ENCODE assay signal across 9 cellular contexts in genomic region chr17:40093580-40094201, GRCh38. TPM values are rescaled to one million over a fixed set of nuclear protein-coding genes. Genes with fewer than 3 reads are reported as not detected.
A peak's percentile ranks its signal among the peaks of the same experiment; 100 is the strongest.
DNase-seq lines count a peak whose midpoint lies in the region; ATAC-seq and TF ChIP-seq lines count a peak whose summit lies in the region.
"Had no signal": no experiment of that assay in that cellular context is flagged by ENCODE, and none has a peak within 500 bp of the region (broad histone marks: within the 10 kb centered on the region; RNA-seq: fewer than 3 reads in every experiment).

No MANE protein-coding gene starts in this region.

- peak overlapping the region in 8 of 9 donors; percentile 27 to 95 (median 76) for H3K27ac Mint-ChIP-seq in naive thymus-derived CD4-positive, alpha-beta T cell

- H3K4me1 ChIP-seq in BLaER1 treated with 17β-estradiol and CSF1 and Interleukin-3, amounts not matched to agents 10 nM and 100 nM, result peaks cover 92 to 95% (median 94%) of the 10 kb centered on the region in 10 experiments
- peaks cover 54% of the 10 kb centered on the region for H3K4me1 ChIP-seq in body of pancreas
- peaks cover 33 to 46% of the 10 kb centered on the region in 2 donors for H3K4me1 ChIP-seq in naive thymus-derived CD4-positive, alpha-beta T cell (ENCODE audit: control insufficient read depth in 2 of 2, insufficient read depth in 2 of 2, low read length in 2 of 2)

- no peak for TF ChIP-seq CTCF in body of pancreas (IDR thresholded peaks at IDR 0.05)

- peak overlapping the region in 7 of 10 experiments; percentile 0 to 48 (median 34); a peak in 9 of 20 replicates for H3K4me3 ChIP-seq in BLaER1 treated with 17β-estradiol and CSF1 and Interleukin-3, amounts not matched to agents 10 nM and 100 nM
- H3K4me3 ChIP-seq in body of pancreas, result no peak overlapping the region
- H3K4me3 ChIP-seq in naive thymus-derived CD4-positive, alpha-beta T cell (ENCODE audit: low read length), result no peak overlapping the region

- CTCF ChIA-PET in naive thymus-derived CD4-positive, alpha-beta T cell (lab: Charles Lee), result interaction anchor here (0.6 to 7.2 kb wide), 4 partner anchors 13 to 19 kb away, joined by 3 to 49 read pairs (median 8); no protein-coding TSS in a partner anchor

- intact Hi-C loops in body of pancreas (cut with DNase I), result no loop called here
- intact Hi-C loops in naive thymus-derived CD4-positive, alpha-beta T cell (cut with micrococcal nuclease), result no loop called here

- DNase-seq in body of pancreas (no peak), GDM1 (lab: John Stamatoyannopoulos, UW) (no peak), DMS53 (lab: John Stamatoyannopoulos, UW) (no peak)
- no peak for DNase-seq in naive thymus-derived CD4-positive, alpha-beta T cell
- DNase-seq: activated T-cell treated with anti-CD3 and anti-CD28 coated beads for 4 hours, COR-L47, trophoblast cell had no signal

- H4K20me1 ChIP-seq in BLaER1 treated with 17β-estradiol and CSF1 and Interleukin-3, amounts not matched to agents 10 nM and 100 nM, result peaks cover 0 to 7% (median 0%) of the 10 kb centered on the region in 11 experiments; a peak in 1 of 22 replicates

- H3K4me3 Mint-ChIP-seq in naive thymus-derived CD4-positive, alpha-beta T cell, result peak overlapping the region in 3 of 10 donors; percentile 61 to 99 (median 82)

- no peak for TF ChIP-seq POLR2A in body of pancreas (IDR thresholded peaks at IDR 0.05)

- peaks cover 36 to 69% (median 54%) of the 10 kb centered on the region in 7 donors for H3K4me1 Mint-ChIP-seq in naive thymus-derived CD4-positive, alpha-beta T cell

- H3K27me3 ChIP-seq in BLaER1 treated with 17β-estradiol and CSF1 and Interleukin-3, amounts not matched to agents 10 nM and 100 nM, result no peaks in the 10 kb centered on the region
- H3K27me3 ChIP-seq in body of pancreas, result no peaks in the 10 kb centered on the region
- no peaks in the 10 kb centered on the region for H3K27me3 ChIP-seq in naive thymus-derived CD4-positive, alpha-beta T cell (ENCODE audit: control insufficient read depth in 2 of 2, insufficient read depth in 2 of 2, low read length in 2 of 2)

- H3K9me3 ChIP-seq in BLaER1 treated with 17β-estradiol and CSF1 and Interleukin-3, amounts not matched to agents 10 nM and 100 nM (replicated peaks in 1 of 11), result no peaks in the 10 kb centered on the region
- H3K9me3 ChIP-seq in body of pancreas, result no peaks in the 10 kb centered on the region
- no peaks in the 10 kb centered on the region for H3K9me3 ChIP-seq in naive thymus-derived CD4-positive, alpha-beta T cell (ENCODE audit: control insufficient read depth in 2 of 3, low read length in 3 of 3)

- H3K27me3 Mint-ChIP-seq in naive thymus-derived CD4-positive, alpha-beta T cell, result no peaks in the 10 kb centered on the region

- POLR2A ChIA-PET in naive thymus-derived CD4-positive, alpha-beta T cell (lab: Charles Lee), result interaction anchor here (0.9 to 12.4 kb wide), 8 partner anchors 9 to 31 kb away, joined by 3 to 291 read pairs (median 7); partner anchors contain the start of gene THRA

- peak overlapping the region; percentile 48 to 88 (median 65); a peak in 20 of 22 replicates for H3K9ac ChIP-seq in BLaER1 treated with 17β-estradiol and CSF1 and Interleukin-3, amounts not matched to agents 10 nM and 100 nM

- ATAC-seq in body of pancreas (no peak), HG02763 (IDR thresholded peaks at IDR 0.05; ENCODE audit: unreplicated experiment) (no peak)
- no peak for ATAC-seq in naive thymus-derived CD4-positive, alpha-beta T cell

- peaks cover 0 to 6% (median 0%) of the 10 kb centered on the region in 11 donors for H3K9me3 Mint-ChIP-seq in naive thymus-derived CD4-positive, alpha-beta T cell

- peak overlapping the region; percentile 87 to 100 (median 96) for H3K4me2 ChIP-seq in BLaER1 treated with 17β-estradiol and CSF1 and Interleukin-3, amounts not matched to agents 10 nM and 100 nM

- H3K36me3 ChIP-seq in BLaER1 treated with 17β-estradiol and CSF1 and Interleukin-3, amounts not matched to agents 10 nM and 100 nM, result peaks cover 0 to 46% (median 27%) of the 10 kb centered on the region in 11 experiments; a peak in 15 of 22 replicates
- H3K36me3 ChIP-seq in body of pancreas (replicated peaks in 1 of 2; ENCODE audit: insufficient read depth in 1 of 2, low read depth in 2 of 2), result peaks cover 8 to 11% of the 10 kb centered on the region in 2 donors
- peaks cover 0 to 75% (median 19%) of the 10 kb centered on the region in 3 experiments for H3K36me3 ChIP-seq in naive thymus-derived CD4-positive, alpha-beta T cell (ENCODE audit: control insufficient read depth in 2 of 3, insufficient read depth in 3 of 3, low read length in 3 of 3)

- H3K27ac ChIP-seq in BLaER1 treated with 17β-estradiol and CSF1 and Interleukin-3, amounts not matched to agents 10 nM and 100 nM, result peak overlapping the region in 10 of 11 experiments; percentile 55 to 98 (median 92); a peak in 21 of 22 replicates
- H3K27ac ChIP-seq in body of pancreas, result peak overlapping the region in 3 of 4 donors; percentile 5 to 99 (median 41)
- H3K27ac ChIP-seq in naive thymus-derived CD4-positive, alpha-beta T cell (ENCODE audit: low read depth, low read length), result no peak overlapping the region

- WGBS in body of pancreas, 2 donors, result 67 to 72% methylated on average over 10 to 16 of the region's 16 CpGs

- H3K36me3 Mint-ChIP-seq in naive thymus-derived CD4-positive, alpha-beta T cell, result peaks cover 14 to 48% (median 30%) of the 10 kb centered on the region in 5 donors

RNA-seq across cellular contexts. Expression of gene NR1D1, which starts 6.7 kb away (rescaled TPM):
- total RNA-seq in body of pancreas, result 1 to 10 TPM; 2.3 to 5.9 TPM
- total RNA-seq in naive thymus-derived CD4-positive, alpha-beta T cell, result 10 to 100 TPM in 4 of 5 experiments, 1 to 10 TPM in 1; 3.6 to 34.2 (median 17.3) TPM
- polyA plus RNA-seq in naive thymus-derived CD4-positive, alpha-beta T cell, result 10 to 100 TPM in 1 of 2 donors, 1 to 10 TPM in 1; 4.7 to 11.2 TPM

RNA-seq across cellular contexts. Expression of gene MSL1, which starts 28.1 kb away (rescaled TPM):
- total RNA-seq in body of pancreas, result 100 to 1,000 TPM in 1 of 2 donors, 10 to 100 TPM in 1; 75.5 to 157 TPM
- total RNA-seq in naive thymus-derived CD4-positive, alpha-beta T cell, result 100 to 1,000 TPM in 4 of 5 experiments, 10 to 100 TPM in 1; 97.0 to 145 (median 113) TPM
- 10 to 100 TPM in 1 of 2 donors, 1 to 10 TPM in 1; 8.0 to 11.3 TPM for polyA plus RNA-seq in naive thymus-derived CD4-positive, alpha-beta T cell

RNA-seq across cellular contexts. Expression of gene THRA, which starts 30.9 kb away (rescaled TPM):
- 10 to 100 TPM; 37.9 to 61.6 TPM for total RNA-seq in body of pancreas
- 10 to 100 TPM in 4 of 5 experiments, 1 to 10 TPM in 1; 3.2 to 55.9 (median 48.4) TPM for total RNA-seq in naive thymus-derived CD4-positive, alpha-beta T cell
- 10 to 100 TPM; 17.7 to 26.2 TPM for polyA plus RNA-seq in naive thymus-derived CD4-positive, alpha-beta T cell

RNA-seq across cellular contexts. Expression of gene MED24, which starts 39.5 kb away (rescaled TPM):
- 10 to 100 TPM; 34.9 to 38.7 TPM for total RNA-seq in body of pancreas
- 100 to 1,000 TPM in 1 of 5 experiments, 10 to 100 TPM in 4; 82.9 to 103 (median 91.4) TPM for total RNA-seq in naive thymus-derived CD4-positive, alpha-beta T cell
- 10 to 100 TPM; 46.7 to 62.7 TPM for polyA plus RNA-seq in naive thymus-derived CD4-positive, alpha-beta T cell

RNA-seq across cellular contexts. Expression of gene CASC3, which starts 46.6 kb away (rescaled TPM):
- total RNA-seq in body of pancreas, result 10 to 100 TPM; 51.7 to 59.4 TPM
- total RNA-seq in naive thymus-derived CD4-positive, alpha-beta T cell, result 100 to 1,000 TPM in 4 of 5 experiments, 10 to 100 TPM in 1; 93.4 to 160 (median 144) TPM
- polyA plus RNA-seq in naive thymus-derived CD4-positive, alpha-beta T cell, result 10 to 100 TPM; 43.5 to 51.5 TPM

Comparison
In these comparisons a context has a peak if more than half of its experiments do, and no peak if none do; other contexts are left out.
1. H3K4me3 ChIP-seq: peak in BLaER1 treated with 17β-estradiol and CSF1 and Interleukin-3, amounts not matched to agents 10 nM and 100 nM (7 of 10); none in body of pancreas (0 of 2) and naive thymus-derived CD4-positive, alpha-beta T cell (single experiment).